Comparison of ENCODE assay signal across 2 cellular contexts in the genomic region with DNA sequence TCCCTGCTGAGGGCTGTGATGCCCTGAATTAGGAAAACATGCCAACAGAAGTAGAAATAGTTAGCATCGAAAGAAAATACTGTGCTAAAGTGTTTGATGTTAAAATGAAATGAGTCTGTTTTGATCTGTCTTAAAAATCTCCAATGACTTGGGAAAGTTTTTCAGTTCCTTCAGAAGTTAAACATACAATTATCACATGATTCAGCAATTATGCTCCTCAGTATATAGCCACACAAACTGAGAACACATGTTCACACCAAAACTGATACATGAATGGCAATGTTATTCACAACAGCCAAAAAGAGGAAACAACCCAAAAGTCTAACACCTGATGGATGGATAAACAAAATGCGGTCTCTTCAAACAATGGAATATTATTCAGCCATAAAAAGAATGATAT.
TF ChIP-seq lines count a peak whose summit lies in the region.

No MANE protein-coding gene starts in this region.

TF ChIP-seq in H1, 55 proteins besides CTCF, POLR2A, EP300 and RAD21 (continues in another document):
- TF ChIP-seq, protein P1, sequence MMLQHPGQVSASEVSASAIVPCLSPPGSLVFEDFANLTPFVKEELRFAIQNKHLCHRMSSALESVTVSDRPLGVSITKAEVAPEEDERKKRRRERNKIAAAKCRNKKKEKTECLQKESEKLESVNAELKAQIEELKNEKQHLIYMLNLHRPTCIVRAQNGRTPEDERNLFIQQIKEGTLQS (IDR thresholded peaks at IDR 0.05; ENCODE audit: insufficient read depth, low read depth, low read length): no peak
- no peak for TF ChIP-seq SP1 (IDR thresholded peaks at IDR 0.05; ENCODE audit: low read depth, low read length)
- no peak for TF ChIP-seq HDAC6 (IDR thresholded peaks at IDR 0.05; ENCODE audit: low read depth, low read length)
- no peak for TF ChIP-seq RFX5 (IDR thresholded peaks at IDR 0.05; ENCODE audit: borderline replicate concordance, low read depth, low read length)
- TF ChIP-seq ATF2 (IDR thresholded peaks at IDR 0.05; ENCODE audit: low read length): no peak
- TF ChIP-seq JUND (IDR thresholded peaks at IDR 0.05; ENCODE audit: low read length): no peak
- no peak for TF ChIP-seq SIRT6 (IDR thresholded peaks at IDR 0.05; ENCODE audit: low read length)
- no peak for TF ChIP-seq CBX5 (IDR thresholded peaks at IDR 0.05; ENCODE audit: low read depth, low read length)
- no peak for TF ChIP-seq TAF7 (optimal IDR thresholded peaks at IDR 0.05; ENCODE audit: borderline replicate concordance, low read depth, low read length)
- TF ChIP-seq TCF12 (IDR thresholded peaks at IDR 0.05; ENCODE audit: low read depth, low read length): no peak
- no peak for TF ChIP-seq ZNF274 (IDR thresholded peaks at IDR 0.05; ENCODE audit: borderline replicate concordance, extremely low read depth, low read length)
- no peak for TF ChIP-seq TEAD4 (IDR thresholded peaks at IDR 0.05; ENCODE audit: low read depth, low read length)
- no peak for TF ChIP-seq EGR1 (IDR thresholded peaks at IDR 0.05; ENCODE audit: borderline replicate concordance, low read depth, low read length)
- no peak for TF ChIP-seq NANOG (IDR thresholded peaks at IDR 0.05; ENCODE audit: insufficient read depth, low read depth, low read length, poor library complexity, severe bottlenecking)

TF ChIP-seq in SK-N-SH, 30 proteins besides CTCF, POLR2A, EP300 and RAD21:
- TF ChIP-seq NFIC (IDR thresholded peaks at IDR 0.05; ENCODE audit: borderline replicate concordance): no peak
- TF ChIP-seq MEF2A (IDR thresholded peaks at IDR 0.05; ENCODE audit: borderline replicate concordance, low read depth): no peak
- TF ChIP-seq EZH2phosphoT487 (IDR thresholded peaks at IDR 0.05; ENCODE audit: borderline replicate concordance, low read depth): no peak
- no peak for TF ChIP-seq GATA2 (CRISPR knock-in tag; IDR thresholded peaks at IDR 0.05)
- TF ChIP-seq RXRA (IDR thresholded peaks at IDR 0.05; ENCODE audit: borderline replicate concordance, low read depth): no peak
- TF ChIP-seq YY1 (IDR thresholded peaks at IDR 0.05; ENCODE audit: low read depth): no peak
